Comparison of ENCODE assay signal across 25 cellular contexts in the genomic region with DNA sequence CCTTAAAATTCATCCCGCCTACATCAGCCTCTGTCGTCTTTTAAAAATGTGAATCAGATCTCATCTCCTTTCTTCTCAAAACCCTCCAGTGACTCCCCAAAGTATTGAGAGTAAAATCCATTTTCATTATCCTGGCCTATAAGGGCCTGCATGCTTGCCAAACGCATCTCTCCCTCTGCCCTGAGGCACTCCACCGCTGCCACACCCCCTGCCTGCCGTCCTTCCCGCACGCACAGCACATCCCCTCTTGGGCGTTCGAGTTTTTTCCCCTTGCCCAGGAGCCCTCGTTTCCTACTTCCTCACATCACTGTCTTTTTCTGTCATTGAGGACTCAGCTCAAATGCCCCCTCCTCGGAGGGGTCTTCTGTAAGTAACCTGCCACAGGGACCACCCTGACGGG. TPM values are rescaled to one million over a fixed set of nuclear protein-coding genes. Genes with fewer than 3 reads are reported as not detected.
DNase-seq lines count a peak whose midpoint lies in the region; ATAC-seq and TF ChIP-seq lines count a peak whose summit lies in the region.
"Had no signal": no experiment of that assay in that cellular context is flagged by ENCODE, and none has a peak within 500 bp of the region (broad histone marks: within the 10 kb centered on the region; RNA-seq: fewer than 3 reads in every experiment).

No MANE protein-coding gene starts in this region.

- CTCF ChIA-PET in WTC11 (lab: Charles Lee), result no interaction called here

- POLR2A ChIA-PET in WTC11 (lab: Charles Lee), result no interaction called here

- H3K4me1 ChIP-seq in cardiac muscle cell (ENCODE audit: low read depth), result no peaks in the 10 kb centered on the region
- H3K4me1 ChIP-seq in psoas muscle, result no peaks in the 10 kb centered on the region
- H3K4me1 ChIP-seq: BLaER1 had no signal

- 78 to 82% (median 79%) methylated on average over 12 of the region's 12 CpGs for WGBS in psoas muscle, 3 donors

- no peaks in the 10 kb centered on the region for H3K9me3 Mint-ChIP-seq in WTC11
- no peaks in the 10 kb centered on the region for H3K9me3 Mint-ChIP-seq in endothelial cell (ENCODE audit: unreplicated experiment)

- no peaks in the 10 kb centered on the region for H3K27me3 Mint-ChIP-seq in WTC11 (ENCODE audit: low read depth)
- H3K27me3 Mint-ChIP-seq in endothelial cell (ENCODE audit: unreplicated experiment), result peaks cover 3% of the 10 kb centered on the region

- H3K9me3 ChIP-seq in cardiac muscle cell (ENCODE audit: low read depth) (no peaks in the 10 kb centered on the region), psoas muscle (no peaks in the 10 kb centered on the region)
- H3K9me3 ChIP-seq: BLaER1, HAP-1 had no signal

- H3K4me3 Mint-ChIP-seq in WTC11, result no peak overlapping the region
- no peak overlapping the region for H3K4me3 Mint-ChIP-seq in endothelial cell (ENCODE audit: unreplicated experiment)
- H3K4me3 Mint-ChIP-seq: CD4-positive, CD25-positive, alpha-beta regulatory T cell; HFFc6 had no signal

- peaks cover 33% of the 10 kb centered on the region for H3K4me1 Mint-ChIP-seq in WTC11
- H3K4me1 Mint-ChIP-seq in endothelial cell (ENCODE audit: unreplicated experiment), result peaks cover 3% of the 10 kb centered on the region
- H3K4me1 Mint-ChIP-seq: CD4-positive, CD25-positive, alpha-beta regulatory T cell had no signal

- H3K36me3 Mint-ChIP-seq in WTC11, result peaks cover 21% of the 10 kb centered on the region
- no peaks in the 10 kb centered on the region for H3K36me3 Mint-ChIP-seq in endothelial cell (ENCODE audit: low read depth, unreplicated experiment)
- H3K36me3 Mint-ChIP-seq: CD4-positive, CD25-positive, alpha-beta regulatory T cell had no signal

- ATAC-seq in Right ventricle myocardium inferior (no peak), WTC11 (peak; percentile 71), psoas muscle (no peak)
- ATAC-seq: K562 had no signal

- H3K27me3 ChIP-seq in cardiac muscle cell (no peaks in the 10 kb centered on the region), psoas muscle (ENCODE audit: insufficient read depth in 3 of 3, low read length in 2 of 3) (no peaks in the 10 kb centered on the region)
- H3K27me3 ChIP-seq: BLaER1 had no signal

- intact Hi-C loops in Right ventricle myocardium inferior (cut with DNase I), result no loop called here
- intact Hi-C loops in psoas muscle (cut with DNase I), result no loop called here

- H3K36me3 ChIP-seq in cardiac muscle cell (peaks cover 92% of the 10 kb centered on the region), psoas muscle (ENCODE audit: insufficient read depth in 1 of 2, low read depth in 1 of 2) (peaks cover 3 to 100% of the 10 kb centered on the region in 2 donors)
- H3K36me3 ChIP-seq: BLaER1, HAP-1 had no signal

- H3K27ac Mint-ChIP-seq in WTC11, result peak overlapping the region; percentile 46
- H3K27ac Mint-ChIP-seq in endothelial cell (ENCODE audit: unreplicated experiment), result no peak overlapping the region
- H3K27ac Mint-ChIP-seq: CD4-positive, CD25-positive, alpha-beta regulatory T cell; HFFc6 had no signal

- TF ChIP-seq CTCF in cardiac muscle cell (IDR thresholded peaks at IDR 0.05; ENCODE audit: low read depth, low read length) (no peak), WTC11 (IDR thresholded peaks at IDR 0.05) (no peak), psoas muscle (IDR thresholded peaks at IDR 0.05) (no peak), endothelial cell (IDR thresholded peaks at IDR 0.05; ENCODE audit: unreplicated experiment) (no peak)

- H3K27ac ChIP-seq in cardiac muscle cell (peak overlapping the region; percentile 8), psoas muscle (peak overlapping the region; percentile 36)
- H3K27ac ChIP-seq: BLaER1, PC-9, RWPE1 had no signal

- DNase-seq in cardiac muscle cell (ENCODE audit: low read depth in 1 of 2, low spot score in 1 of 2), result no peak
- no peak for DNase-seq in Right ventricle myocardium inferior (ENCODE audit: missing footprints)
- peak; percentile 53 for DNase-seq in ELF-1 (ENCODE audit: low read depth, low spot score)
- peak; percentile 28 for DNase-seq in WTC11 (ENCODE audit: low spot score)
- DNase-seq in psoas muscle, result no peak
- no peak for DNase-seq in NCI-H1694 treated with DMSO at 0.1 percent for 48 hours (lab: John Stamatoyannopoulos, UW)
- DNase-seq in endothelial cell (ENCODE audit: low spot score), result no peak
- DNase-seq: 8988T; CD4-positive, CD25-positive, alpha-beta regulatory T cell; HFFc6; Kasumi-1; NCI-H1092 treated with DMSO at 0.1 percent for 48 hours; NCI-H1436; NCI-H187 treated with DMSO at 0.1 percent for 48 hours; NCI-H2107; NCI-H446 treated with DMSO at 0.1 percent for 48 hours; NCI-H526; NCI-H82; NK-92 treated with Interleukin-12 subunit alpha and Interleukin-12 subunit beta, amount 100 ng/mL, for 24 hours; PC-9; SHP77 treated with DMSO at 0.1 percent for 48 hours had no signal

- no peak overlapping the region for H3K4me3 ChIP-seq in cardiac muscle cell
- H3K4me3 ChIP-seq in psoas muscle, result no peak overlapping the region
- H3K4me3 ChIP-seq: BLaER1, HAP-1, K562, PC-9 had no signal

TF ChIP-seq in WTC11, 78 proteins besides CTCF, POLR2A, EP300 and RAD21:
- TF ChIP-seq FOXK1 (CRISPR knock-in tag; IDR thresholded peaks at IDR 0.05), result no peak
- TF ChIP-seq, protein P1, sequence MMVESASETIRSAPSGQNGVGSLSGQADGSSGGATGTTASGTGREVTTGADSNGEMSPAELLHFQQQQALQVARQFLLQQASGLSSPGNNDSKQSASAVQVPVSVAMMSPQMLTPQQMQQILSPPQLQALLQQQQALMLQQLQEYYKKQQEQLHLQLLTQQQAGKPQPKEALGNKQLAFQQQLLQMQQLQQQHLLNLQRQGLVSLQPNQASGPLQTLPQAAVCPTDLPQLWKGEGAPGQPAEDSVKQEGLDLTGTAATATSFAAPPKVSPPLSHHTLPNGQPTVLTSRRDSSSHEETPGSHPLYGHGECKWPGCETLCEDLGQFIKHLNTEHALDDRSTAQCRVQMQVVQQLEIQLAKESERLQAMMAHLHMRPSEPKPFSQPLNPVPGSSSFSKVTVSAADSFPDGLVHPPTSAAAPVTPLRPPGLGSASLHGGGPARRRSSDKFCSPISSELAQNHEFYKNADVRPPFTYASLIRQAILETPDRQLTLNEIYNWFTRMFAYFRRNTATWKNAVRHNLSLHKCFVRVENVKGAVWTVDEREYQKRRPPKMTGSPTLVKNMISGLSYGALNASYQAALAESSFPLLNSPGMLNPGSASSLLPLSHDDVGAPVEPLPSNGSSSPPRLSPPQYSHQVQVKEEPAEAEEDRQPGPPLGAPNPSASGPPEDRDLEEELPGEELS (CRISPR knock-in tag; IDR thresholded peaks at IDR 0.05), result no peak
- TF ChIP-seq GABPB1 (CRISPR knock-in tag; IDR thresholded peaks at IDR 0.05), result no peak
- TF ChIP-seq, protein P2, sequence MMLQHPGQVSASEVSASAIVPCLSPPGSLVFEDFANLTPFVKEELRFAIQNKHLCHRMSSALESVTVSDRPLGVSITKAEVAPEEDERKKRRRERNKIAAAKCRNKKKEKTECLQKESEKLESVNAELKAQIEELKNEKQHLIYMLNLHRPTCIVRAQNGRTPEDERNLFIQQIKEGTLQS (CRISPR knock-in tag; conservative IDR thresholded peaks at IDR 0.05), result no peak

RNA-seq across cellular contexts. Expression of a gene that starts 53.3 kb away (rescaled TPM):
- total RNA-seq in cardiac muscle cell (34.5 and 61.7 TPM in 2 replicates), Right ventricle myocardium inferior (49.0 TPM), WTC11 (2021) (27.5 to 36.1 TPM (median 34.5 TPM) in 3 replicates), psoas muscle (10 to 100 TPM; 51.3 to 66.2 (median 53.6) TPM), endothelial cell (ENCODE audit: unreplicated experiment) (44.5 TPM)
- polyA plus RNA-seq in cardiac muscle cell (23.9 and 45.9 TPM in 2 replicates), psoas muscle (10 to 100 TPM in 1 of 3 donors, 1 to 10 TPM in 2; 6.8 to 12.2 (median 7.7) TPM)

RNA-seq across cellular contexts. Expression of a gene that starts 55.5 kb away (rescaled TPM):
- total RNA-seq in cardiac muscle cell (276 and 303 TPM in 2 replicates), Right ventricle myocardium inferior (2,525 TPM), WTC11 (2021) (2.0 to 3.5 TPM (median 2.6 TPM) in 3 replicates), psoas muscle (1,000 to 10,000 TPM; 2,645 to 4,645 (median 3,147) TPM), endothelial cell (ENCODE audit: unreplicated experiment) (0.21 TPM)
- polyA plus RNA-seq in cardiac muscle cell (785 and 814 TPM in 2 replicates), psoas muscle (1,000 to 10,000 TPM in 1 of 3 donors, 100 to 1,000 TPM in 2; 792 to 1,560 (median 952) TPM)
- total RNA-seq: CD4-positive, CD25-positive, alpha-beta regulatory T cell; HFFc6; PC-9 had no signal
- polyA plus RNA-seq: CD4-positive, CD25-positive, alpha-beta regulatory T cell had no signal

Comparison
In these comparisons a context has a peak if more than half of its experiments do, and no peak if none do; other contexts are left out.
1. DNase-seq: peak in ELF-1 (single experiment) and WTC11 (single experiment); none in cardiac muscle cell (0 of 2), Right ventricle myocardium inferior (single experiment), psoas muscle (0 of 2), NCI-H1694 treated with DMSO at 0.1 percent for 48 hours (single experiment) and endothelial cell (single experiment).
2. RNA of a gene that starts 55.5 kb away (total RNA-seq): 2,645 to 4,645 TPM in psoas muscle, 2,525 TPM in Right ventricle myocardium inferior (single experiment) and 276 to 303 TPM in cardiac muscle cell; 2.0 to 3.5 TPM in WTC11 and 0.21 TPM in endothelial cell (single experiment); every median in the first group is over 10 times any median in the second.